18 cellular contexts compared by ENCODE assay signal in the genomic region with DNA sequence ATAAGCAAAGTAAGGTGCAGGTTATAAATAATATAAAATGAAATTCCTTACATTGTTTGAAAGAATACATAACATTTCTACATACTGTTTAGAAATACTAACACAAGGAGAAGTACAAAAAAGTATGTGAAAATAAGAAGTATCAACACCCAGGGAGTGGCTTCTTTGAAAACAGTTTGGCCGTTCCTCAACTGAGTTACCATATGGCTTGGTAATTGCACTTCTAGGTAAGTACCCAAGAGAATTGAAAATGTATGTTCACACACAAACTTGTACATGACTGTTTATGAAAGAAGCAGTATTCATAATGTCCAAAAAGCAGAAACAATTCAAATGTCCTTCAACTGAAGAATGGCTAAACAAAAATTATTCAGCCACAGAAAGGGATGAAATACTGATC. TPM values are rescaled to one million over a fixed set of nuclear protein-coding genes. Genes with fewer than 3 reads are reported as not detected.
A peak's percentile ranks its signal among the peaks of the same experiment; 100 is the strongest.
DNase-seq lines count a peak whose midpoint lies in the region; ATAC-seq and TF ChIP-seq lines count a peak whose summit lies in the region.
"Had no signal": no experiment of that assay in that cellular context is flagged by ENCODE, and none has a peak within 500 bp of the region (broad histone marks: within the 10 kb centered on the region; RNA-seq: fewer than 3 reads in every experiment).

No MANE protein-coding gene starts in this region.

- TF ChIP-seq POLR2A in lower leg skin (IDR thresholded peaks at IDR 0.05), result no peak

- 71 to 90% methylated on average over 1 of the region's 1 CpG for WGBS in lower leg skin, 2 donors

- TF ChIP-seq CTCF in lower leg skin (IDR thresholded peaks at IDR 0.05), result no peak

- DNase-seq in DMS 273 (lab: John Stamatoyannopoulos, UW; ENCODE audit: unreplicated experiment) (peak; percentile 73), NCI-H2171 (lab: John Stamatoyannopoulos, UW) (peak; percentile 38), NCI-H524 treated with DMSO at 0.1 percent for 48 hours (lab: John Stamatoyannopoulos, UW) (peak; percentile 1), KG1 (lab: John Stamatoyannopoulos, UW) (no peak), lower leg skin (ENCODE audit: low spot score in 2 of 2) (no peak)
- DNase-seq: 8988T; Caco-2; CD4-positive, CD25-positive, alpha-beta regulatory T cell; CD8-positive, alpha-beta T cell; DMS53; DMS79 treated with DMSO at 0.1 percent for 48 hours; GM23248; H7; HCEC 1CT had no signal

- no peak for ATAC-seq in HG02642 (IDR thresholded peaks at IDR 0.05; ENCODE audit: poor library complexity, unreplicated experiment)
- ATAC-seq: CD8-positive, alpha-beta T cell had no signal

- no peak overlapping the region for H3K4me3 ChIP-seq in lower leg skin (ENCODE audit: low read depth, poor library complexity, severe bottlenecking)
- H3K4me3 ChIP-seq: BLaER1, GM23248 had no signal

- intact Hi-C loops in lower leg skin (cut with DNase I; ENCODE audit: low total_unique reads), result no loop called here

RNA-seq across cellular contexts. Expression of a gene that starts 30.7 kb away (rescaled TPM):
- total RNA-seq in lower leg skin, result under 1 TPM; 0.08 to 0.46 (median 0.18) TPM
- total RNA-seq: A673; B cell; Caco-2; CD4-positive, CD25-positive, alpha-beta regulatory T cell; CD8-positive, alpha-beta T cell; GM23248 had no signal

Comparison
In these comparisons a context has a peak if more than half of its experiments do, and no peak if none do; other contexts are left out.
1. DNase-seq: peak in DMS 273 (single experiment), NCI-H2171 (single experiment) and NCI-H524 treated with DMSO at 0.1 percent for 48 hours (single experiment); none in KG1 (single experiment) and lower leg skin (0 of 2).